In the genomic region with DNA sequence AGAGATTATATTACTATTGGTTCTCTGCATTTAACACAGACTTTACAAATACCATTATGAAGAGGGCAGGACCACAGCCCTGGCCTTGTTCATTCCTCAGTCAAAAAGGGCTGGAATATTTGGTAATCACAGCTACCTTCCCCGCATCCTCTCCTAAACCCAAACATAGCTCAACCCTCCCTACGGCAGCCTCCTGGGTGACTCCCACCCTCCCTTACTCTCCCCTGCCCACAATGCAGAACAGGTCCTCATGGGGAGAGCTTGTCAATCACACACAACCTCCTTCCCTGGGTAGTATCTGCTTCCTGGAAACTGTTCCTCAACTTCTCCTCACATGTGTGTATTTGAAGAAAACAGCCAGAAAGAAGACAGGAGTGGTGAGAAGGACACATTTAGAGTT, we compare ENCODE assay signal across 23 cellular contexts.
A peak's percentile ranks its signal among the peaks of the same experiment; 100 is the strongest.
DNase-seq lines count a peak whose midpoint lies in the region; ATAC-seq, FAIRE-seq and TF ChIP-seq lines count a peak whose summit lies in the region.
"Had no signal": no experiment of that assay in that cellular context is flagged by ENCODE, and none has a peak within 500 bp of the region (broad histone marks: within the 10 kb centered on the region; RNA-seq: fewer than 3 reads in every experiment).

No MANE protein-coding gene starts in this region.

- SMC1A ChIA-PET in GM12878 (lab: Charles Lee; ENCODE audit: uncharacterized antibody, unreplicated experiment): no interaction called here

- no TSS peak for BruUV-seq in GM12878 (replicated peaks; lab: Mats Ljungman, UMichigan)

- RAD21 ChIA-PET in GM12878 (lab: Charles Lee; ENCODE audit: unreplicated experiment): no interaction called here

- DNase-seq in GM12865 (ENCODE audit: low read depth) (peak; percentile 40), GM12878 (ENCODE audit: low read depth, low spot score) (no peak), left lobe of liver (ENCODE audit: low spot score) (peak; percentile 10), spleen (peak; percentile 25), GM19238 (ENCODE audit: insufficient read length, low spot score) (no peak), G401 (ENCODE audit: low spot score) (no peak)
- DNase-seq: BE2C; CD4-positive, alpha-beta memory T cell; DMS53; EL; GM23248; NCI-H1105 treated with DMSO at 0.1 percent for 48 hours; NCI-H1694; NCI-H510A; NCI-H748 treated with DMSO at 0.1 percent for 48 hours; RPMI8226; SIG-M5 had no signal

- FAIRE-seq in GM12878 (lab: Jason Lieb, UNC): peak; percentile 41
- FAIRE-seq: A204.1, K562 had no signal

- no peaks in the 10 kb centered on the region for H4K20me1 ChIP-seq in GM12878 (ENCODE audit: control insufficient read depth, insufficient read depth)

- no peaks in the 10 kb centered on the region; the same call in 1 of the 2 replicates for H3K79me2 ChIP-seq in GM12878 (ENCODE audit: control insufficient read depth, insufficient read depth, low read length)

- POLR2A ChIA-PET in GM12878 (lab: Charles Lee): no interaction called here

- TF ChIP-seq POLR2A in GM12878 (IDR thresholded peaks at IDR 0.05; ENCODE audit: low read depth, low read length) (no peak), spleen (IDR thresholded peaks at IDR 0.05) (no peak)

- no peaks in the 10 kb centered on the region for H3K27me3 ChIP-seq in GM12878 (replicated peaks in 1 of 2; ENCODE audit: control insufficient read depth in 2 of 2, insufficient read depth in 2 of 2, low read length in 1 of 2)
- H3K27me3 ChIP-seq in spleen (replicated peaks in 1 of 7): no peaks in the 10 kb centered on the region
- H3K27me3 ChIP-seq: BE2C had no signal

- in situ Hi-C loops in GM12878 (cut with MboI): loop anchor here (10.0 kb wide), 1 partner anchor 183 kb away; no protein-coding TSS in a partner anchor
- in situ Hi-C loops in G401 (cut with HindIII; ENCODE audit: low sequenced_read_pairs): no loop called here

- CTCF ChIA-PET in GM12878 (lab: Yijun Ruan, JAX): no interaction called here

- peak overlapping the region; percentile 66 for H2AFZ ChIP-seq in GM12878 (ENCODE audit: control insufficient read depth, low read depth, low read length)
- H2AFZ ChIP-seq: GM23248 had no signal

- H3K9me3 ChIP-seq in GM12878 (replicated peaks; ENCODE audit: control insufficient read depth, insufficient read depth, low read length) (no peaks in the 10 kb centered on the region), spleen (no peaks in the 10 kb centered on the region)
- H3K9me3 ChIP-seq: BE2C had no signal

- H3K4me2 ChIP-seq in GM12878 (ENCODE audit: control insufficient read depth, insufficient read depth): peak overlapping the region; percentile 89

- peaks cover 60% of the 10 kb centered on the region for H3K4me1 ChIP-seq in GM12878 (ENCODE audit: control insufficient read depth, insufficient read depth, low read length)
- peaks cover 0 to 22% (median 11%) of the 10 kb centered on the region in 6 donors for H3K4me1 ChIP-seq in spleen

- TF ChIP-seq CTCF in GM12865 (IDR thresholded peaks at IDR 0.05; ENCODE audit: insufficient read depth, low read depth, low read length, missing control alignments) (no peak), GM12878 (IDR thresholded peaks at IDR 0.05 in 2 of 3, conservative IDR thresholded peaks at IDR 0.05 in 1 of 3; ENCODE audit: control insufficient read depth in 2 of 3, extremely low read depth in 1 of 3, insufficient read depth in 1 of 3, low read depth in 3 of 3, low read length in 3 of 3) (no peak), spleen (IDR thresholded peaks at IDR 0.05 in 8 of 11, conservative IDR thresholded peaks at IDR 0.05 in 3 of 11) (no peak)

- H3K36me3 ChIP-seq in GM12878 (ENCODE audit: control insufficient read depth in 2 of 2, insufficient read depth in 2 of 2, low read length in 1 of 2) (no peaks in the 10 kb centered on the region), spleen (no peaks in the 10 kb centered on the region)
- H3K36me3 ChIP-seq: BE2C had no signal

- TF ChIP-seq RAD21 in GM12878 (IDR thresholded peaks at IDR 0.05; ENCODE audit: insufficient read depth, low read depth, low read length): no peak

- peak overlapping the region; percentile 59; the same call in 1 of the 2 replicates for H3K9ac ChIP-seq in GM12878 (ENCODE audit: control insufficient read depth, insufficient read depth, low read length)
- H3K9ac ChIP-seq: GM23248 had no signal

- H3K27ac ChIP-seq in GM12878 (ENCODE audit: control insufficient read depth, insufficient read depth) (peak overlapping the region; percentile 92), spleen (no peak overlapping the region)
- H3K27ac ChIP-seq: GM23248 had no signal

- 83% methylated on average over 2 of the region's 2 CpGs for WGBS in GM12878 (ENCODE audit: insufficient coverage, insufficient replicate concordance, low lambda C conversion rate, missing lambda C conversion rate)
- 62 to 91% (median 88%) methylated on average over 2 of the region's 2 CpGs for WGBS in spleen, 5 donors

- no peak for TF ChIP-seq EP300 in GM12878 (IDR thresholded peaks at IDR 0.05; ENCODE audit: borderline replicate concordance in 1 of 2, control insufficient read depth in 1 of 2, low read depth in 2 of 2, low read length in 2 of 2)

- ATAC-seq in GM12878 (no peak), left lobe of liver (no peak), HG03457 (IDR thresholded peaks at IDR 0.05; ENCODE audit: unreplicated experiment) (no peak), HG03135 (IDR thresholded peaks at IDR 0.05; ENCODE audit: unreplicated experiment) (no peak)
- ATAC-seq: HCT116, K562, SK-N-SH treated with all-trans-retinoic acid at 6 μM for 48 hours had no signal

- intact Hi-C loops in GM12878 (cut with micrococcal nuclease; ENCODE audit: unreplicated experiment): no loop called here
- intact Hi-C loops in spleen (cut with DNase I; ENCODE audit: low total_unique reads): loop anchor here (10.0 kb wide), 2 partner anchors 103 to 193 kb away; no protein-coding TSS in a partner anchor

- H3K4me3 ChIP-seq in GM12865 (ENCODE audit: low read depth, low read length) (peak overlapping the region; percentile 31; the same call in 1 of the 2 replicates), GM12878 (no peak overlapping the region), spleen (no peak overlapping the region)
- H3K4me3 ChIP-seq: GM23248, K562 had no signal

TF ChIP-seq in GM12878, 131 proteins besides CTCF, POLR2A, EP300 and RAD21:
- no peak for TF ChIP-seq SP1 (IDR thresholded peaks at IDR 0.05; ENCODE audit: low read depth, low read length)
- peak; percentile 25; the same call in 1 of the 2 replicates for TF ChIP-seq PKNOX1 (IDR thresholded peaks at IDR 0.05)

Comparison
In these comparisons a context has a peak if more than half of its experiments do, and no peak if none do; other contexts are left out.
1. DNase-seq: peak in GM12865 (single experiment), left lobe of liver (single experiment) and spleen (single experiment); none in GM12878 (single experiment), GM19238 (single experiment) and G401 (single experiment).